ENCODE assay signal across 9 cellular contexts in genomic region chr17:49523706-49524472, GRCh38. TPM values are rescaled to one million over a fixed set of nuclear protein-coding genes. Genes with fewer than 3 reads are reported as not detected.
DNase-seq lines count a peak whose midpoint lies in the region; ATAC-seq, FAIRE-seq and TF ChIP-seq lines count a peak whose summit lies in the region.
"Had no signal": no experiment of that assay in that cellular context is flagged by ENCODE, and none has a peak within 500 bp of the region (broad histone marks: within the 10 kb centered on the region; RNA-seq: fewer than 3 reads in every experiment).

No MANE protein-coding gene starts in this region.

- TF ChIP-seq CTCF in bronchial epithelial cell (IDR thresholded peaks at IDR 0.05; ENCODE audit: insufficient read depth, low read length, severe bottlenecking): no peak
- no peak for TF ChIP-seq CTCF in mucosa of descending colon (IDR thresholded peaks at IDR 0.05)

- H3K36me3 ChIP-seq in bronchial epithelial cell (ENCODE audit: control insufficient read depth, insufficient read depth, low read length) (no peaks in the 10 kb centered on the region), mucosa of descending colon (ENCODE audit: low read depth) (no peaks in the 10 kb centered on the region)

- H3K4me3 ChIP-seq in bronchial epithelial cell (ENCODE audit: low read depth, low read length): no peak overlapping the region
- no peak overlapping the region for H3K4me3 ChIP-seq in mucosa of descending colon
- H3K4me3 ChIP-seq: skin epidermis had no signal

- intact Hi-C loops in mucosa of descending colon (cut with DNase I, micrococcal nuclease): no loop called here

- FAIRE-seq in bronchial epithelial cell (lab: Jason Lieb, UNC): no peak

- H3K4me1 ChIP-seq in mucosa of descending colon (ENCODE audit: low read depth): no peaks in the 10 kb centered on the region

- peak; percentile 77 for ATAC-seq in stimulated activated naive CD8-positive, alpha-beta T cell treated with anti-CD3 and anti-CD28 coated beads, Interleukin-15, Interleukin-2, amounts not matched to agents 100 U/mL and 50 U/mL, for 24 hours
- no peak for ATAC-seq in HG03469 (IDR thresholded peaks at IDR 0.05; ENCODE audit: unreplicated experiment)
- no peak for ATAC-seq in mucosa of descending colon

- DNase-seq in activated CD8-positive, alpha-beta memory T cell treated with anti-CD3 and anti-CD28 coated beads for 24 hours: peak; percentile 65
- DNase-seq in activated CD8-positive, alpha-beta memory T cell treated with anti-CD3 and anti-CD28 coated beads, Interleukin-2, amount 50 U/mL, for 48 hours: no peak
- DNase-seq in RPMI8226: peak; percentile 93
- DNase-seq in bronchial epithelial cell (ENCODE audit: low read depth): peak; percentile 92
- DNase-seq in stimulated activated naive CD8-positive, alpha-beta T cell treated with anti-CD3 and anti-CD28 coated beads, Interleukin-15, Interleukin-2, amounts not matched to agents 100 U/mL and 50 U/mL, for 24 hours: peak; percentile 55
- DNase-seq in mucosa of descending colon: no peak
- no peak for DNase-seq in GM19238 (ENCODE audit: insufficient read length, low spot score)

- H3K27me3 ChIP-seq in bronchial epithelial cell (ENCODE audit: control insufficient read depth, insufficient read depth, low read length): peaks cover 6% of the 10 kb centered on the region

- H3K9me3 ChIP-seq in mucosa of descending colon: no peaks in the 10 kb centered on the region

RNA-seq across cellular contexts. Expression of gene NGFR, which starts 28.8 kb away (rescaled TPM):
- total RNA-seq in bronchial epithelial cell: 0.53 and 4.5 TPM in 2 replicates
- 10 to 100 TPM in 1 of 3 donors, 1 to 10 TPM in 2; 1.0 to 11.9 (median 2.0) TPM for total RNA-seq in mucosa of descending colon

RNA-seq across cellular contexts. Expression of gene NXPH3, which starts 51.8 kb away (rescaled TPM):
- total RNA-seq in bronchial epithelial cell (not detected in 2 replicates), mucosa of descending colon (10 to 100 TPM in 1 of 3 donors, 1 to 10 TPM in 1, under 1 TPM in 1; 0.93 to 19.9 (median 2.3) TPM)

Comparison
In these comparisons a context has a peak if more than half of its experiments do, and no peak if none do; other contexts are left out.
1. DNase-seq: peak in activated CD8-positive, alpha-beta memory T cell treated with anti-CD3 and anti-CD28 coated beads for 24 hours (single experiment), RPMI8226 (single experiment), bronchial epithelial cell (single experiment) and stimulated activated naive CD8-positive, alpha-beta T cell treated with anti-CD3 and anti-CD28 coated beads, Interleukin-15, Interleukin-2, amounts not matched to agents 100 U/mL and 50 U/mL, for 24 hours (single experiment); none in activated CD8-positive, alpha-beta memory T cell treated with anti-CD3 and anti-CD28 coated beads, Interleukin-2, amount 50 U/mL, for 48 hours (single experiment), mucosa of descending colon (0 of 3) and GM19238 (single experiment).